ENCODE assay signal across 2 cellular contexts in the genomic region with DNA sequence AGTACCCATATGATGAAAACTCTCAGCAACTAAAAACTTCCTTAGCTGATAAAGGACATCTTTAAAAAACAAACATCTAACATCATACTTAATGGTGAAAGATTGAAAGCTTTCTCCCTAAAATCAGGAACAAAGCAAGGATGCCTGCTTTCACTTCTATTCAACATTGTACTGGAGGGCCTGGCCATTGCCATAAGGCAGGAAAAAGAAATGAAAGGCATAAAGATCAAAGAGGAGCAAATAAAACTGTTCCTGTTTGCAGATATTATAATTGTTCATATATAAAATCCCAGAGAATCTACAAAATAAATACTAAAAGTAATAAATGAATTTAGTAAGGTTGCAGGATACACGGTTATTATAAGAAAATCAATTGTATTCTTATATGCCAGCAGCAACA.
TF ChIP-seq lines count a peak whose summit lies in the region.

No MANE protein-coding gene starts in this region.

TF ChIP-seq in HEK293, 187 proteins besides CTCF, POLR2A, EP300 and RAD21 (continued from another document):
- TF ChIP-seq, protein P1, sequence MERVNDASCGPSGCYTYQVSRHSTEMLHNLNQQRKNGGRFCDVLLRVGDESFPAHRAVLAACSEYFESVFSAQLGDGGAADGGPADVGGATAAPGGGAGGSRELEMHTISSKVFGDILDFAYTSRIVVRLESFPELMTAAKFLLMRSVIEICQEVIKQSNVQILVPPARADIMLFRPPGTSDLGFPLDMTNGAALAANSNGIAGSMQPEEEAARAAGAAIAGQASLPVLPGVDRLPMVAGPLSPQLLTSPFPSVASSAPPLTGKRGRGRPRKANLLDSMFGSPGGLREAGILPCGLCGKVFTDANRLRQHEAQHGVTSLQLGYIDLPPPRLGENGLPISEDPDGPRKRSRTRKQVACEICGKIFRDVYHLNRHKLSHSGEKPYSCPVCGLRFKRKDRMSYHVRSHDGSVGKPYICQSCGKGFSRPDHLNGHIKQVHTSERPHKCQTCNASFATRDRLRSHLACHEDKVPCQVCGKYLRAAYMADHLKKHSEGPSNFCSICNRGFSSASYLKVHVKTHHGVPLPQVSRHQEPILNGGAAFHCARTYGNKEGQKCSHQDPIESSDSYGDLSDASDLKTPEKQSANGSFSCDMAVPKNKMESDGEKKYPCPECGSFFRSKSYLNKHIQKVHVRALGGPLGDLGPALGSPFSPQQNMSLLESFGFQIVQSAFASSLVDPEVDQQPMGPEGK (tag by site-specific recombination; IDR thresholded peaks at IDR 0.05), result no peak

TF ChIP-seq in H1, 55 proteins besides CTCF, POLR2A, EP300 and RAD21 (continued from another document):
- TF ChIP-seq PHF8 (conservative IDR thresholded peaks at IDR 0.05; ENCODE audit: low read depth, low read length) (no peak), RNF2 (IDR thresholded peaks at IDR 0.05; ENCODE audit: borderline replicate concordance, low read depth, low read length, missing control alignments, poor library complexity, severe bottlenecking) (no peak), TCF12 (IDR thresholded peaks at IDR 0.05; ENCODE audit: low read depth, low read length) (no peak), ASH2L (IDR thresholded peaks at IDR 0.05; ENCODE audit: low read length) (no peak), SP2 (IDR thresholded peaks at IDR 0.05; ENCODE audit: low read length) (no peak), SIN3A (conservative IDR thresholded peaks at IDR 0.05 in 1 of 2, IDR thresholded peaks at IDR 0.05 in 1 of 2; ENCODE audit: low read depth in 1 of 2, low read length in 2 of 2) (no peak), JUN (IDR thresholded peaks at IDR 0.05; ENCODE audit: low read depth, low read length) (no peak)
